In genomic region chr14:64918216-64918615, GRCh38 we compare ENCODE assay signal across 20 cellular contexts. TPM values are rescaled to one million over a fixed set of nuclear protein-coding genes. Genes with fewer than 3 reads are reported as not detected.
DNase-seq lines count a peak whose midpoint lies in the region; ATAC-seq and TF ChIP-seq lines count a peak whose summit lies in the region.
"Had no signal": no experiment of that assay in that cellular context is flagged by ENCODE, and none has a peak within 500 bp of the region (broad histone marks: within the 10 kb centered on the region; RNA-seq: fewer than 3 reads in every experiment).

No MANE protein-coding gene starts in this region.

- H3K4me3 ChIP-seq in lower leg skin (ENCODE audit: low read depth, poor library complexity, severe bottlenecking): no peak overlapping the region
- H3K4me3 ChIP-seq: left ventricle myocardium inferior had no signal

- TF ChIP-seq POLR2A in lower leg skin (IDR thresholded peaks at IDR 0.05): no peak

- no peaks in the 10 kb centered on the region for H3K27me3 Mint-ChIP-seq in stimulated activated naive B cell treated with anti-CD40 and anti-IgM and Interleukin-4, amounts not matched to agents 10 μg/mL and 1 μg/mL and 100 μg/mL, for 72 hours

- no peak overlapping the region for H3K4me3 Mint-ChIP-seq in stimulated activated naive B cell treated with anti-CD40 and anti-IgM and Interleukin-4, amounts not matched to agents 10 μg/mL and 1 μg/mL and 100 μg/mL, for 72 hours
- H3K4me3 Mint-ChIP-seq: T-helper 1 cell treated with Interleukin-12 subunit alpha and Interleukin-12 subunit beta and Interleukin-4 antibody, amounts not matched to agents 30 μg/mL and 1 μg/mL, for 36 hours had no signal

- TF ChIP-seq CTCF in lower leg skin (IDR thresholded peaks at IDR 0.05): no peak

- H3K9me3 Mint-ChIP-seq in activated naive CD4-positive, alpha-beta T cell treated with anti-CD3 and anti-CD28 coated beads, Interleukin-2, amount 50 U/mL, for 72 hours: no peaks in the 10 kb centered on the region
- peaks cover 0 to 1% of the 10 kb centered on the region in 2 donors for H3K9me3 Mint-ChIP-seq in stimulated activated naive B cell treated with anti-CD40 and anti-IgM and Interleukin-4, amounts not matched to agents 10 μg/mL and 1 μg/mL and 100 μg/mL, for 72 hours
- H3K9me3 Mint-ChIP-seq: T-helper 1 cell treated with Interleukin-12 subunit alpha and Interleukin-12 subunit beta and Interleukin-4 antibody, amounts not matched to agents 30 μg/mL and 1 μg/mL, for 36 hours had no signal

- H3K27ac Mint-ChIP-seq in activated naive CD4-positive, alpha-beta T cell treated with anti-CD3 and anti-CD28 coated beads, Interleukin-2, amount 50 U/mL, for 72 hours: peak overlapping the region; percentile 74 to 75
- H3K27ac Mint-ChIP-seq in stimulated activated naive B cell treated with anti-CD40 and anti-IgM and Interleukin-4, amounts not matched to agents 10 μg/mL and 1 μg/mL and 100 μg/mL, for 72 hours: peak overlapping the region; percentile 42
- H3K27ac Mint-ChIP-seq: T-helper 1 cell treated with Interleukin-12 subunit alpha and Interleukin-12 subunit beta and Interleukin-4 antibody, amounts not matched to agents 30 μg/mL and 1 μg/mL, for 36 hours had no signal

- 87 to 91% methylated on average over 4 of the region's 4 CpGs for WGBS in lower leg skin, 2 donors

- peaks cover 27 to 53% of the 10 kb centered on the region in 2 donors for H3K4me1 Mint-ChIP-seq in stimulated activated naive B cell treated with anti-CD40 and anti-IgM and Interleukin-4, amounts not matched to agents 10 μg/mL and 1 μg/mL and 100 μg/mL, for 72 hours

- intact Hi-C loops in lower leg skin (cut with DNase I; ENCODE audit: low total_unique reads): no loop called here

- peaks cover 19 to 59% of the 10 kb centered on the region in 2 donors for H3K36me3 Mint-ChIP-seq in activated naive CD4-positive, alpha-beta T cell treated with anti-CD3 and anti-CD28 coated beads, Interleukin-2, amount 50 U/mL, for 72 hours
- H3K36me3 Mint-ChIP-seq in stimulated activated naive B cell treated with anti-CD40 and anti-IgM and Interleukin-4, amounts not matched to agents 10 μg/mL and 1 μg/mL and 100 μg/mL, for 72 hours: peaks cover 17 to 25% of the 10 kb centered on the region in 2 donors

- no peak for ATAC-seq in activated naive CD4-positive, alpha-beta T cell treated with anti-CD3 and anti-CD28 coated beads, Interleukin-2, amount 50 U/mL, for 72 hours
- ATAC-seq in stimulated activated naive B cell treated with anti-CD40 and anti-IgM and Interleukin-4, amounts not matched to agents 10 μg/mL and 1 μg/mL and 100 μg/mL, for 72 hours (replicated peaks): no peak
- no peak for ATAC-seq in HG02678 (IDR thresholded peaks at IDR 0.05; ENCODE audit: unreplicated experiment)
- ATAC-seq in GM18498 (IDR thresholded peaks at IDR 0.05; ENCODE audit: unreplicated experiment): no peak

- no peak for DNase-seq in activated naive CD4-positive, alpha-beta T cell treated with anti-CD3 and anti-CD28 coated beads, Interleukin-2, amount 50 U/mL, for 72 hours (ENCODE audit: low spot score in 2 of 2)
- DNase-seq in activated naive CD4-positive, alpha-beta T cell treated with Interleukin-2 at 50 U/mL for 16 hours: no peak
- peak; percentile 25 for DNase-seq in LHCN-M2 (ENCODE audit: low read depth)
- DNase-seq in fibroblast of peridontal ligament (ENCODE audit: extremely low read depth): peak; percentile 17
- DNase-seq in stimulated activated naive B cell treated with anti-CD40 and anti-IgM and Interleukin-4, amounts not matched to agents 10 μg/mL and 1 μg/mL and 100 μg/mL, for 72 hours: no peak
- no peak for DNase-seq in lower leg skin (ENCODE audit: low spot score in 2 of 2)
- DNase-seq: activated CD4-positive, CD25-positive, alpha-beta regulatory T cell; activated CD8-positive, alpha-beta memory T cell treated with anti-CD3 and anti-CD28 coated beads, Interleukin-2, amount 50 U/mL, for 48 hours; H7; left ventricle myocardium inferior; NCI-H146; NCI-H2227 treated with DMSO at 0.1 percent for 48 hours; NK-92 treated with Interleukin-12 subunit alpha and Interleukin-12 subunit beta, amount 100 ng/mL, for 24 hours; posterior cingulate gyrus had no signal

RNA-seq across cellular contexts. Expression of gene CHURC1, which starts 4.0 kb away (rescaled TPM):
- 10 to 100 TPM; 28.4 to 67.5 TPM for total RNA-seq in activated naive CD4-positive, alpha-beta T cell treated with anti-CD3 and anti-CD28 coated beads, Interleukin-2, amount 50 U/mL, for 72 hours
- total RNA-seq in LHCN-M2 (2014; rRNA removed) (52.8 and 55.4 TPM in 2 replicates), lower leg skin (10 to 100 TPM; 52.4 to 79.2 (median 63.8) TPM)
- 61.6 TPM for polyA plus RNA-seq in LHCN-M2 (2012)

RNA-seq across cellular contexts. Expression of gene GPX2, which starts 24.3 kb away (rescaled TPM):
- total RNA-seq in activated naive CD4-positive, alpha-beta T cell treated with anti-CD3 and anti-CD28 coated beads, Interleukin-2, amount 50 U/mL, for 72 hours: not detected
- total RNA-seq in LHCN-M2 (2014; rRNA removed): not detected in 2 replicates
- 0.13 TPM for polyA plus RNA-seq in LHCN-M2 (2012)
- 10 to 100 TPM in 3 of 4 donors, 1 to 10 TPM in 1; 1.9 to 37.6 (median 21.0) TPM for total RNA-seq in lower leg skin
- total RNA-seq: cerebellum, frontal cortex, left ventricle myocardium inferior, M059J had no signal

RNA-seq across cellular contexts. Expression of gene SPTB, which starts 38.5 kb away (rescaled TPM):
- total RNA-seq in activated naive CD4-positive, alpha-beta T cell treated with anti-CD3 and anti-CD28 coated beads, Interleukin-2, amount 50 U/mL, for 72 hours: under 1 TPM; 0.41 to 0.66 TPM
- total RNA-seq in LHCN-M2 (2014; rRNA removed) (not detected in 2 replicates), lower leg skin (1 to 10 TPM in 2 of 4 donors, under 1 TPM in 2; 0.34 to 1.3 (median 0.92) TPM)
- polyA plus RNA-seq in LHCN-M2 (2012): 0.13 TPM

RNA-seq across cellular contexts. Expression of gene RAB15, which starts 53.9 kb away (rescaled TPM):
- total RNA-seq in activated naive CD4-positive, alpha-beta T cell treated with anti-CD3 and anti-CD28 coated beads, Interleukin-2, amount 50 U/mL, for 72 hours: 1 to 10 TPM; 6.5 to 7.0 TPM
- total RNA-seq in LHCN-M2 (2014; rRNA removed) (17.6 and 23.1 TPM in 2 replicates), lower leg skin (1 to 10 TPM; 5.5 to 9.4 (median 7.2) TPM)
- 24.1 TPM for polyA plus RNA-seq in LHCN-M2 (2012)

Comparison
In these comparisons a context has a peak if more than half of its experiments do, and no peak if none do; other contexts are left out.
1. DNase-seq: peak in LHCN-M2 (single experiment) and fibroblast of peridontal ligament (single experiment); none in activated naive CD4-positive, alpha-beta T cell treated with anti-CD3 and anti-CD28 coated beads, Interleukin-2, amount 50 U/mL, for 72 hours (0 of 2), activated naive CD4-positive, alpha-beta T cell treated with Interleukin-2 at 50 U/mL for 16 hours (single experiment), stimulated activated naive B cell treated with anti-CD40 and anti-IgM and Interleukin-4, amounts not matched to agents 10 μg/mL and 1 μg/mL and 100 μg/mL, for 72 hours (single experiment) and lower leg skin (0 of 2).